ENCODE assay signal across 8 cellular contexts in genomic region chr9:75089369-75089766, GRCh38. TPM values are rescaled to one million over a fixed set of nuclear protein-coding genes. Genes with fewer than 3 reads are reported as not detected.
A peak's percentile ranks its signal among the peaks of the same experiment; 100 is the strongest.
DNase-seq lines count a peak whose midpoint lies in the region; ATAC-seq and TF ChIP-seq lines count a peak whose summit lies in the region.

No MANE protein-coding gene starts in this region.

- no peak for TF ChIP-seq CTCF in H9 (conservative IDR thresholded peaks at IDR 0.05)
- no peak for TF ChIP-seq CTCF in hepatocyte (IDR thresholded peaks at IDR 0.05; ENCODE audit: poor library complexity)
- no peak for TF ChIP-seq CTCF in smooth muscle cell (IDR thresholded peaks at IDR 0.05; ENCODE audit: borderline replicate concordance, insufficient read depth, poor library complexity, severe bottlenecking)

- no peak for DNase-seq in H9
- DNase-seq in activated CD4-positive, alpha-beta memory T cell treated with anti-CD3 and anti-CD28 coated beads for 36 hours = no peak
- no peak for DNase-seq in hepatocyte (ENCODE audit: low spot score)
- DNase-seq in smooth muscle cell (lab: John Stamatoyannopoulos, UW; ENCODE audit: unreplicated experiment) = no peak
- no peak for DNase-seq in amniotic stem cell (lab: John Stamatoyannopoulos, UW)
- DNase-seq in ACHN = no peak
- DNase-seq in NCI-H446 (lab: John Stamatoyannopoulos, UW) = no peak

- H3K4me1 ChIP-seq in H9 (ENCODE audit: insufficient read depth, low read length) = peaks cover 2% of the 10 kb centered on the region; the same call in 1 of the 2 replicates
- H3K4me1 ChIP-seq in hepatocyte (ENCODE audit: insufficient read depth) = peaks cover 14% of the 10 kb centered on the region
- H3K4me1 ChIP-seq in smooth muscle cell (ENCODE audit: low read depth) = peaks cover 12% of the 10 kb centered on the region

- WGBS in H9 (ENCODE audit: extremely low coverage, insufficient read length, low lambda C conversion rate) = no CpG with 5 or more reads among the region's 11 CpGs
- 27% methylated on average over 11 of the region's 11 CpGs for WGBS in hepatocyte (ENCODE audit: low lambda C conversion rate, missing lambda C conversion rate)
- 21% methylated on average over 11 of the region's 11 CpGs for WGBS in smooth muscle cell (ENCODE audit: low lambda C conversion rate)

- H3K23ac ChIP-seq in H9 (ENCODE audit: insufficient read length, low read depth, low read length) = no peak overlapping the region

- H3K79me1 ChIP-seq in H9 (ENCODE audit: insufficient read depth, low read depth, low read length, poor library complexity, severe bottlenecking) = no peaks in the 10 kb centered on the region

- no peaks in the 10 kb centered on the region for H3K9me2 ChIP-seq in hepatocyte (replicated peaks; ENCODE audit: insufficient read depth)

- no peak overlapping the region for H4K91ac ChIP-seq in H9 (ENCODE audit: insufficient read length, low read depth, low read length)

- no peak overlapping the region for H3K18ac ChIP-seq in H9 (ENCODE audit: insufficient read length, low read depth, low read length)

- H3K36me3 ChIP-seq in hepatocyte (replicated peaks; ENCODE audit: insufficient read depth, low read depth) (no peaks in the 10 kb centered on the region), smooth muscle cell (ENCODE audit: low read depth) (no peaks in the 10 kb centered on the region)

- intact Hi-C loops in activated CD4-positive, alpha-beta memory T cell treated with anti-CD3 and anti-CD28 coated beads for 36 hours (cut with micrococcal nuclease) = loop anchor here (1.0 to 5.0 kb wide), 7 partner anchors 19 to 1937 kb away; partner anchors contain the start of genes ANXA1 and PCSK5

- H3K9me3 ChIP-seq in H9 (ENCODE audit: control insufficient read depth, low read depth, low read length) (no peaks in the 10 kb centered on the region), hepatocyte (ENCODE audit: low read depth) (no peaks in the 10 kb centered on the region), smooth muscle cell (replicated peaks; ENCODE audit: low read depth) (no peaks in the 10 kb centered on the region)

- POLR2A ChIA-PET in activated CD4-positive, alpha-beta memory T cell treated with anti-CD3 and anti-CD28 coated beads for 36 hours (lab: Charles Lee) = interaction anchor here (1.3 to 3.7 kb wide), 4 partner anchors 29 to 1349 kb away, joined by 3 to 24 read pairs (median 12); no protein-coding TSS in a partner anchor

- H3K23me2 ChIP-seq in H9 (ENCODE audit: insufficient read length, low read depth, low read length, poor library complexity, severe bottlenecking) = peaks cover 8% of the 10 kb centered on the region

- H2AFZ ChIP-seq in H9 (ENCODE audit: low read length) (no peak overlapping the region), hepatocyte (peak overlapping the region; percentile 74), smooth muscle cell (ENCODE audit: low read depth) (peak overlapping the region; percentile 85)

- no peaks in the 10 kb centered on the region; a peak in 1 of 5 replicates for H3K9me3 Mint-ChIP-seq in H9
- no peaks in the 10 kb centered on the region for H3K9me3 Mint-ChIP-seq in activated CD4-positive, alpha-beta memory T cell treated with anti-CD3 and anti-CD28 coated beads for 36 hours

- no peak overlapping the region for H2BK20ac ChIP-seq in H9 (ENCODE audit: low read depth, low read length, poor library complexity, severe bottlenecking)

- H3K9ac ChIP-seq in H9 (ENCODE audit: extremely low read depth, insufficient read length, low read length) = peak overlapping the region; percentile 64
- peak overlapping the region; percentile 64 for H3K9ac ChIP-seq in smooth muscle cell (ENCODE audit: low read depth)

- no peak overlapping the region for H3K56ac ChIP-seq in H9 (ENCODE audit: insufficient read length, low read depth, low read length)

- no peak overlapping the region for H2AK5ac ChIP-seq in H9 (ENCODE audit: insufficient read length, low read length)

- H2BK120ac ChIP-seq in H9 (ENCODE audit: low read depth, low read length, poor library complexity, severe bottlenecking) = no peak overlapping the region

- no peak overlapping the region for H3T11ph ChIP-seq in H9 (ENCODE audit: low read length)

- no peak overlapping the region for H2BK12ac ChIP-seq in H9 (ENCODE audit: insufficient read length, low read depth, low read length)

- in situ Hi-C loops in ACHN (cut with HindIII; ENCODE audit: low pct_ligation_motif_present, low pct_unique_long_range_greater_than_20kb, low sequenced_read_pairs) = no loop called here

- no peaks in the 10 kb centered on the region; the same call in 1 of the 2 replicates for H3K27me3 Mint-ChIP-seq in H9 (ENCODE audit: low read depth)
- H3K27me3 Mint-ChIP-seq in activated CD4-positive, alpha-beta memory T cell treated with anti-CD3 and anti-CD28 coated beads for 36 hours = no peaks in the 10 kb centered on the region

- no peak overlapping the region for H4K5ac ChIP-seq in H9 (ENCODE audit: insufficient read length, low read depth, low read length)

- ATAC-seq in GM21529 (IDR thresholded peaks at IDR 0.05; ENCODE audit: unreplicated experiment) = no peak

- H4K20me1 ChIP-seq in H9 (ENCODE audit: control insufficient read depth, insufficient read depth, insufficient read length) (no peaks in the 10 kb centered on the region), hepatocyte (ENCODE audit: insufficient read depth, poor library complexity, severe bottlenecking) (no peaks in the 10 kb centered on the region), smooth muscle cell (ENCODE audit: low read depth) (peaks cover 44% of the 10 kb centered on the region)

- H2BK5ac ChIP-seq in H9 (ENCODE audit: insufficient read length, low read length) = no peak overlapping the region

- H3K14ac ChIP-seq in H9 (ENCODE audit: insufficient read depth, low read length) = no peak overlapping the region

- H3K79me2 ChIP-seq in H9 (ENCODE audit: insufficient read depth, low read length) (no peaks in the 10 kb centered on the region; the same call in 1 of the 2 replicates), hepatocyte (peaks cover 55% of the 10 kb centered on the region), smooth muscle cell (ENCODE audit: low read depth) (peaks cover 50% of the 10 kb centered on the region)

- H3K27me3 ChIP-seq in H9 (ENCODE audit: insufficient read depth, low read length) (no peaks in the 10 kb centered on the region), hepatocyte (no peaks in the 10 kb centered on the region), smooth muscle cell (ENCODE audit: low read depth) (no peaks in the 10 kb centered on the region)

- H3K36me3 Mint-ChIP-seq in H9 (ENCODE audit: insufficient read depth in 1 of 3, low read depth in 3 of 3) = no peaks in the 10 kb centered on the region
- H3K36me3 Mint-ChIP-seq in activated CD4-positive, alpha-beta memory T cell treated with anti-CD3 and anti-CD28 coated beads for 36 hours = peaks cover 17% of the 10 kb centered on the region

- no peak overlapping the region for H2BK15ac ChIP-seq in H9 (ENCODE audit: low read depth, low read length)

- H4K8ac ChIP-seq in H9 (replicated peaks; ENCODE audit: insufficient read length, low read depth, low read length) = no peak overlapping the region

- H3K4me3 ChIP-seq in hepatocyte (peak overlapping the region; percentile 43), smooth muscle cell (peak overlapping the region; percentile 92)

- peak overlapping the region; percentile 93 to 99 for H3K4me3 Mint-ChIP-seq in H9
- H3K4me3 Mint-ChIP-seq in activated CD4-positive, alpha-beta memory T cell treated with anti-CD3 and anti-CD28 coated beads for 36 hours = peak overlapping the region; percentile 96

- peaks cover 32 to 34% of the 10 kb centered on the region in 2 experiments for H3K4me1 Mint-ChIP-seq in H9
- H3K4me1 Mint-ChIP-seq in activated CD4-positive, alpha-beta memory T cell treated with anti-CD3 and anti-CD28 coated beads for 36 hours (ENCODE audit: low read depth) = peaks cover 55% of the 10 kb centered on the region

- no peaks in the 10 kb centered on the region for H3F3A ChIP-seq in smooth muscle cell (ENCODE audit: low read depth)

- H3K4me2 ChIP-seq in H9 (ENCODE audit: insufficient read depth, insufficient read length, low read length) (peak overlapping the region; percentile 99), hepatocyte (peak overlapping the region; percentile 87), smooth muscle cell (peak overlapping the region; percentile 94)

- H3K4ac ChIP-seq in H9 (ENCODE audit: low read depth, low read length) = no peak overlapping the region

- 0 out of 7 replicates have a peak overlapping the region, but pooled peaks of 1 of the 3 experiments have one; percentile 51 for H3K27ac Mint-ChIP-seq in H9
- H3K27ac Mint-ChIP-seq in activated CD4-positive, alpha-beta memory T cell treated with anti-CD3 and anti-CD28 coated beads for 36 hours = peak overlapping the region; percentile 92

- H3K27ac ChIP-seq in H9 (ENCODE audit: insufficient read length, low read depth, low read length) (no peak overlapping the region), hepatocyte (peak overlapping the region; percentile 90), smooth muscle cell (ENCODE audit: low read depth) (peak overlapping the region; percentile 75)

- CTCF ChIA-PET in activated CD4-positive, alpha-beta memory T cell treated with anti-CD3 and anti-CD28 coated beads for 36 hours (lab: Charles Lee) = interaction anchor here (0.8 to 1.8 kb wide), 6 partner anchors 59 to 316 kb away, joined by 3 to 9 read pairs (median 4); partner anchors contain the start of genes C9orf40 and CARNMT1

RNA-seq across cellular contexts. Expression of gene OSTF1, which starts 1.1 kb away (rescaled TPM):
- total RNA-seq in H9 (2021) (16.1 and 16.4 TPM in 2 replicates), hepatocyte (22.4 and 25.3 TPM in 2 replicates), smooth muscle cell (41.5 and 44.5 TPM in 2 replicates)
- total RNA-seq in activated CD4-positive, alpha-beta memory T cell treated with anti-CD3 and anti-CD28 coated beads for 36 hours = 100 to 1,000 TPM; 151 TPM
- polyA plus RNA-seq in hepatocyte (29.1 and 30.3 TPM in 2 replicates), smooth muscle cell (40.6 and 44.2 TPM in 2 replicates)

RNA-seq across cellular contexts. Expression of gene NMRK1, which starts 1.4 kb away (rescaled TPM):
- total RNA-seq in H9 (2021) (2.7 and 3.0 TPM in 2 replicates), hepatocyte (13.6 and 18.5 TPM in 2 replicates), smooth muscle cell (12.3 and 20.4 TPM in 2 replicates)
- total RNA-seq in activated CD4-positive, alpha-beta memory T cell treated with anti-CD3 and anti-CD28 coated beads for 36 hours = 10 to 100 TPM; 35.3 to 41.2 TPM
- polyA plus RNA-seq in hepatocyte (14.1 and 16.1 TPM in 2 replicates), smooth muscle cell (14.1 and 16.4 TPM in 2 replicates)
